In the genomic region with DNA sequence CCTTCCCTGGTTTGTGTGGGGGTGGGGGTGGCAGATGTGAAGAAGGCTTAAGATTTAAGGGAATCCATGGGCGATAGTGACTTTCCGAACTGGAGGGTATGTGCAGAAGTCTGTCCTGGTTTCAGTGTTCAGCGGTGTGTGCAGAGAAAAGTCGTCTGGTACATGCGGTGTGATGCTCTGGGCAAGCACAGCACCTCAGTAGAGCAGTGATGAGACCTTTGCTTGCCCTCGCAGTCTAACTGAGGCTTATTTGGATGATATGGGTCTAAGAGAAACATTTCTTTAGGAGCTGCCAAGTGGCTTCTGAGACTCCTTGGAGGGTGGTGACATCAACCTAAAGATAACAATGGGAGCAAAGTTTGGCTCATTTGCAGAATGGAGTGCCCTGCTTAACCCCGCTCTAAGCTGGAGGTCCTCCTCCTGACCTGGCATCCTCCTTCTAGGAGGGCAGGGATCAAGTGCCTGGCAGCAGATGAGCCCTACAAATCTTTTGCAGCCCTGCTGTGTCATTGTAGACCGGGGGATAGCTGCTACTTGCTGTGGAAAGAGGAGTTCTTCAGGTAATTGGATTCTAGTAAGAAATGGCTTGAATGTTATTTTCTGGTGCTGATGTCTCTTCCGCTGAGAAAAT, we compare ENCODE assay signal across 1 cellular context.
TF ChIP-seq lines count a peak whose summit lies in the region.

No MANE protein-coding gene starts in this region.

TF ChIP-seq in HEK293, 187 proteins besides CTCF, POLR2A, EP300 and RAD21 (continued from another document):
- TF ChIP-seq TRIM28 (IDR thresholded peaks at IDR 0.05; ENCODE audit: borderline replicate concordance, low read length) (0 out of 2 replicates have a peak, but pooled peaks have one; percentile 9), ZNF660 (tag by site-specific recombination; IDR thresholded peaks at IDR 0.05) (no peak), ZNF670 (tag by site-specific recombination; IDR thresholded peaks at IDR 0.05; ENCODE audit: low read depth) (no peak), ZBTB20 (tag by site-specific recombination; IDR thresholded peaks at IDR 0.05) (0 out of 2 replicates have a peak, but pooled peaks have one; percentile 6), ZNF19 (tag by site-specific recombination; IDR thresholded peaks at IDR 0.05; ENCODE audit: low read depth) (no peak), ZNF175 (tag by site-specific recombination; IDR thresholded peaks at IDR 0.05) (no peak), ZNF324 (tag by site-specific recombination; IDR thresholded peaks at IDR 0.05) (no peak), ZBTB17 (tag by site-specific recombination; IDR thresholded peaks at IDR 0.05) (peak; percentile 35; the same call in 1 of the 2 replicates), ZNF335 (tag by site-specific recombination; conservative IDR thresholded peaks at IDR 0.05) (peak; percentile 8)
